ENCODE assay signal across 2 cellular contexts in genomic region chr17:78898075-78898836, GRCh38.
TF ChIP-seq lines count a peak whose summit lies in the region.

No MANE protein-coding gene starts in this region.

TF ChIP-seq in SK-N-SH, 30 proteins besides CTCF, POLR2A, EP300 and RAD21:
- TF ChIP-seq RCOR1 (IDR thresholded peaks at IDR 0.05; ENCODE audit: low read length) (no peak), REST (IDR thresholded peaks at IDR 0.05; ENCODE audit: low read depth, low read length) (peak; percentile 76)

TF ChIP-seq in SK-N-SH treated with all-trans-retinoic acid at 6 μM for 48 hours, 23 proteins besides CTCF, POLR2A, EP300 and RAD21:
- no peak for TF ChIP-seq ZC3H10 (CRISPR knock-in tag; IDR thresholded peaks at IDR 0.05)
- no peak for TF ChIP-seq GLIS3 (CRISPR knock-in tag; IDR thresholded peaks at IDR 0.05)
- TF ChIP-seq ARNTL (CRISPR knock-in tag; IDR thresholded peaks at IDR 0.05; ENCODE audit: borderline replicate concordance, low read depth): no peak
- no peak for TF ChIP-seq CSDC2 (CRISPR knock-in tag; IDR thresholded peaks at IDR 0.05)
- no peak for TF ChIP-seq CSRNP3 (CRISPR knock-in tag; IDR thresholded peaks at IDR 0.05)
- no peak for TF ChIP-seq ZFP3 (CRISPR knock-in tag; IDR thresholded peaks at IDR 0.05)
- TF ChIP-seq TSHZ2 (CRISPR knock-in tag; IDR thresholded peaks at IDR 0.05): no peak
- TF ChIP-seq BACH2 (CRISPR knock-in tag; IDR thresholded peaks at IDR 0.05; ENCODE audit: borderline replicate concordance): no peak
- no peak for TF ChIP-seq TOX (CRISPR knock-in tag; IDR thresholded peaks at IDR 0.05; ENCODE audit: borderline replicate concordance)
- TF ChIP-seq ESRRG (CRISPR knock-in tag; IDR thresholded peaks at IDR 0.05): no peak
- TF ChIP-seq ZNF565 (CRISPR knock-in tag; conservative IDR thresholded peaks at IDR 0.05; ENCODE audit: low read depth): no peak
- TF ChIP-seq PATZ1 (CRISPR knock-in tag; IDR thresholded peaks at IDR 0.05; ENCODE audit: borderline replicate concordance): no peak
- no peak for TF ChIP-seq RARB (CRISPR knock-in tag; IDR thresholded peaks at IDR 0.05)
